ENCODE assay signal across 1 cellular context in genomic region chr4:69970071-69970470, GRCh38.
TF ChIP-seq lines count a peak whose summit lies in the region.

No MANE protein-coding gene starts in this region.

TF ChIP-seq in HepG2, 621 proteins besides CTCF, POLR2A, EP300 and RAD21 (continued from another document):
- TF ChIP-seq PRMT3 (CRISPR knock-in tag; IDR thresholded peaks at IDR 0.05; ENCODE audit: borderline replicate concordance, low read depth) (no peak), ZHX1 (CRISPR knock-in tag; IDR thresholded peaks at IDR 0.05; ENCODE audit: low read depth) (no peak), ATF4 (CRISPR knock-in tag; IDR thresholded peaks at IDR 0.05) (peak in 1 of 2 experiments; percentile 40; a peak in 1 of 4 replicates), ZBTB10 (CRISPR knock-in tag; IDR thresholded peaks at IDR 0.05; ENCODE audit: borderline replicate concordance) (no peak), DPF2 (CRISPR knock-in tag; IDR thresholded peaks at IDR 0.05; ENCODE audit: borderline replicate concordance, low read depth) (no peak), ARID4A (CRISPR knock-in tag; IDR thresholded peaks at IDR 0.05; ENCODE audit: borderline replicate concordance) (no peak), GATAD2A (CRISPR knock-in tag; IDR thresholded peaks at IDR 0.05) (peak; percentile 44; the same call in 1 of the 2 replicates), CREM (IDR thresholded peaks at IDR 0.05) (0 out of 2 replicates have a peak, but pooled peaks have one; percentile 13), CREM (CRISPR knock-in tag; IDR thresholded peaks at IDR 0.05) (no peak), HNRNPH1 (optimal IDR thresholded peaks at IDR 0.05; ENCODE audit: low read depth, low read length) (no peak), SOX13 (IDR thresholded peaks at IDR 0.05) (no peak), SOX13 (CRISPR knock-in tag; conservative IDR thresholded peaks at IDR 0.05 in 1 of 2, IDR thresholded peaks at IDR 0.05 in 1 of 2) (0 out of 4 replicates have a peak, but pooled peaks of 1 of the 2 experiments have one; percentile 30), ASH2L (IDR thresholded peaks at IDR 0.05; ENCODE audit: insufficient read length, low read depth, low read length) (no peak), NR1H2 (CRISPR knock-in tag; IDR thresholded peaks at IDR 0.05; ENCODE audit: borderline replicate concordance, low read depth) (no peak), ZNF17 (CRISPR knock-in tag; IDR thresholded peaks at IDR 0.05) (no peak), KLF15 (CRISPR knock-in tag; IDR thresholded peaks at IDR 0.05; ENCODE audit: borderline replicate concordance) (no peak), KAT2B (IDR thresholded peaks at IDR 0.05; ENCODE audit: borderline replicate concordance, low read depth, low read length) (no peak), KDM3A (CRISPR knock-in tag; IDR thresholded peaks at IDR 0.05; ENCODE audit: low read depth) (no peak), AHR (CRISPR knock-in tag; IDR thresholded peaks at IDR 0.05) (no peak), BHLHE40 (IDR thresholded peaks at IDR 0.05; ENCODE audit: low read length) (no peak), RFX1 (IDR thresholded peaks at IDR 0.05) (peak; percentile 76), ZBTB49 (CRISPR knock-in tag; IDR thresholded peaks at IDR 0.05; ENCODE audit: borderline replicate concordance) (no peak), PCBP2 (optimal IDR thresholded peaks at IDR 0.05; ENCODE audit: low read depth, low read length, poor library complexity, severe bottlenecking) (no peak)
